27 cellular contexts compared by ENCODE assay signal in the genomic region with DNA sequence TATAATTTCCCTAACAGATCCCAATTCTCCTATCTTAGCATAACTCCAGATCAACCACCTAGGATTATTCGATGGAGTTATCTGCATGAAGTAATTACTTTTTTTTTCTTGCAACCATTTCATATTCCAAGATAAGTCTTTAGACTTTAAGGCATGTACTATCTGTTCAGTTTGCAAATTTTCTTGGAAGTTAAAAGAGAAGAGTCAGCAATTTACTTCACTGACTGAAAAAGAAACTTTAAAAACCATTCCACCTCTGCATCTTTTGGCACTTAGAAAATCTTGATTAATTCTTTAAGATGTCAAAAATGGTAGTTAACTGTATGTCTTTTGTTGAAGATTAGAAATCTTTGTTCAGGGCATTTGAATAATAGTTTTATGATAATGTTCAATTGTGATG.
"Had no signal": no experiment of that assay in that cellular context is flagged by ENCODE, and none has a peak within 500 bp of the region (broad histone marks: within the 10 kb centered on the region; RNA-seq: fewer than 3 reads in every experiment).

No MANE protein-coding gene starts in this region.

- DNase-seq: stimulated activated CD4-positive, alpha-beta T cell treated with anti-CD3 and anti-CD28 coated beads, Interleukin-2, amount 100 ng/mL, for 48 hours; stimulated activated CD4-positive, alpha-beta T cell treated with anti-CD3 and anti-CD28 coated beads, Interleukin-4, amount 100 ng/mL, for 1 hour; stimulated activated CD4-positive, alpha-beta T cell treated with anti-CD3 and anti-CD28 coated beads, Interleukin-4, amount 100 ng/mL, for 24 hours; stimulated activated CD4-positive, alpha-beta T cell treated with anti-CD3 and anti-CD28 coated beads, Interleukin-4, amount 100 ng/mL, for 4 hours; stimulated activated CD8-positive, alpha-beta memory T cell treated with anti-CD3 and anti-CD28 coated beads, Interleukin-4, amount 100 ng/mL, for 48 hours; stimulated activated naive B cell treated with anti-CD40 and anti-IgM and Interleukin-4, amounts not matched to agents 10 μg/mL and 1 μg/mL and 100 μg/mL, for 72 hours; stimulated activated naive CD4-positive, alpha-beta T cell; stimulated activated naive CD4-positive, alpha-beta T cell treated with Interleukin-2 at 50 U/mL for 16 hours; stimulated activated naive CD8-positive, alpha-beta T cell treated with anti-CD3 and anti-CD28 coated beads, Interleukin-15, amount 100 ng/mL, for 72 hours; stimulated activated naive CD8-positive, alpha-beta T cell treated with anti-CD3 and anti-CD28 coated beads, Interleukin-15, Interleukin-2, amounts not matched to agents 100 U/mL and 50 U/mL, for 24 hours; stomach; substantia nigra; testis; thyroid gland; tibial artery; transverse colon; trophoblast cell; upper lobe of left lung; upper lobe of right lung; uterus had no signal

- ATAC-seq: stimulated activated effector memory CD8-positive, alpha-beta T cell treated with anti-CD3 and anti-CD28 coated beads, Interleukin-12 subunit alpha, Interleukin-12 subunit beta, amount 100 ng/mL, for 72 hours; stimulated activated memory B cell treated with anti-CD40 and anti-IgM and Interleukin-4, amounts not matched to agents 10 μg/mL and 1 μg/mL and 100 μg/mL, for 72 hours; stimulated activated naive B cell treated with anti-CD40 and anti-IgM and Interleukin-4, amounts not matched to agents 10 μg/mL and 1 μg/mL and 100 μg/mL, for 72 hours; stimulated activated naive CD8-positive, alpha-beta T cell treated with anti-CD3 and anti-CD28 coated beads, Interleukin-15, amount 100 ng/mL, for 72 hours; stimulated activated naive CD8-positive, alpha-beta T cell treated with anti-CD3 and anti-CD28 coated beads, Interleukin-15, Interleukin-2, amounts not matched to agents 100 U/mL and 50 U/mL, for 24 hours; upper lobe of right lung had no signal

- H3K4me1 ChIP-seq: stomach, suprapubic skin, testis, thyroid gland, tibial artery, tibial nerve, transverse colon, upper lobe of left lung, upper lobe of right lung, uterus, vagina had no signal

- H3K9me3 ChIP-seq: stomach, suprapubic skin, testis, thoracic aorta, thyroid gland, tibial artery, tibial nerve, transverse colon, upper lobe of left lung, upper lobe of right lung, uterus, vagina had no signal

- H3K4me3 ChIP-seq: stomach, suprapubic skin, testis, thoracic aorta, thyroid gland, tibial artery, tibial nerve, transverse colon, upper lobe of left lung, upper lobe of right lung, uterus, vagina had no signal

- H3K27ac ChIP-seq: stomach, suprapubic skin, testis, thoracic aorta, thyroid gland, tibial artery, tibial nerve, transverse colon, upper lobe of left lung, upper lobe of right lung, uterus, vagina had no signal

- H3K36me3 ChIP-seq: stomach, suprapubic skin, thoracic aorta, thyroid gland, tibial artery, tibial nerve, transverse colon, upper lobe of left lung, upper lobe of right lung, uterus, vagina had no signal

- H3K27me3 ChIP-seq: stomach, suprapubic skin, testis, thyroid gland, tibial artery, tibial nerve, transverse colon, upper lobe of left lung, upper lobe of right lung, uterus, vagina had no signal

- FAIRE-seq: urothelium cell line had no signal
